Comparison of ENCODE assay signal across 11 cellular contexts in genomic region chr9:1871486-1872181, GRCh38.
A peak's percentile ranks its signal among the peaks of the same experiment; 100 is the strongest.
DNase-seq lines count a peak whose midpoint lies in the region; TF ChIP-seq lines count a peak whose summit lies in the region.
"Had no signal": no experiment of that assay in that cellular context is flagged by ENCODE, and none has a peak within 500 bp of the region (broad histone marks: within the 10 kb centered on the region; RNA-seq: fewer than 3 reads in every experiment).

No MANE protein-coding gene starts in this region.

- H3K27me3 ChIP-seq in HUES64 (ENCODE audit: insufficient read depth, low read length) (no peaks in the 10 kb centered on the region), sigmoid colon (no peaks in the 10 kb centered on the region)
- H3K27me3 ChIP-seq: neutrophil had no signal

- intact Hi-C loops in sigmoid colon (cut with DNase I): no loop called here
- intact Hi-C loops in head of caudate nucleus (cut with DNase I): no loop called here

- H3K27ac ChIP-seq in HUES64 (ENCODE audit: low read depth, low read length) (no peak overlapping the region), sigmoid colon (no peak overlapping the region)
- H3K27ac ChIP-seq: neutrophil had no signal

- H3K4me1 ChIP-seq in HUES64 (ENCODE audit: insufficient read depth, low read length) (peaks cover 10% of the 10 kb centered on the region), sigmoid colon (no peaks in the 10 kb centered on the region)

- H3K9ac ChIP-seq in HUES64 (ENCODE audit: low read depth, low read length): peak overlapping the region; percentile 42; the same call in 1 of the 2 replicates

- in situ Hi-C loops in SK-MEL-5 (cut with HindIII; ENCODE audit: low pct_unique_long_range_greater_than_20kb, low sequenced_read_pairs): no loop called here

- TF ChIP-seq POLR2A in sigmoid colon (IDR thresholded peaks at IDR 0.05): no peak

- TF ChIP-seq CTCF in sigmoid colon (IDR thresholded peaks at IDR 0.05): no peak

- TF ChIP-seq EP300 in sigmoid colon (IDR thresholded peaks at IDR 0.05): no peak

- H3K9me3 ChIP-seq in HUES64 (ENCODE audit: insufficient read depth, low read depth, low read length) (no peaks in the 10 kb centered on the region), sigmoid colon (no peaks in the 10 kb centered on the region)
- H3K9me3 ChIP-seq: neutrophil had no signal

- DNase-seq in NCI-H1436 (lab: John Stamatoyannopoulos, UW) (peak; percentile 8), NCI-H1436 treated with DMSO at 0.1 percent for 48 hours (lab: John Stamatoyannopoulos, UW) (no peak), SK-MEL-5 (ENCODE audit: low read depth, low spot score) (peak; percentile 21), iPS-NIHi7 (ENCODE audit: extremely low spot score) (peak; percentile 40), sigmoid colon (no peak), HK-2 (ENCODE audit: unreplicated experiment) (no peak), head of caudate nucleus (no peak)
- DNase-seq: ACHN, left colon had no signal

- no peaks in the 10 kb centered on the region for H3K36me3 ChIP-seq in HUES64 (ENCODE audit: insufficient read depth, low read length)
- no peaks in the 10 kb centered on the region for H3K36me3 ChIP-seq in sigmoid colon
- H3K36me3 ChIP-seq: neutrophil had no signal

- no peak overlapping the region for H3K4me3 ChIP-seq in HUES64 (ENCODE audit: low read length)
- no peak overlapping the region for H3K4me3 ChIP-seq in sigmoid colon

- WGBS in HUES64: 67% methylated on average over 8 of the region's 8 CpGs
- WGBS in sigmoid colon, 2 donors: 42 to 51% methylated on average over 8 of the region's 8 CpGs

Comparison
In these comparisons a context has a peak if more than half of its experiments do, and no peak if none do; other contexts are left out.
1. DNase-seq: peak in NCI-H1436 (single experiment), SK-MEL-5 (single experiment) and iPS-NIHi7 (single experiment); none in NCI-H1436 treated with DMSO at 0.1 percent for 48 hours (single experiment), sigmoid colon (single experiment), HK-2 (single experiment) and head of caudate nucleus (0 of 42).